In the genomic region with DNA sequence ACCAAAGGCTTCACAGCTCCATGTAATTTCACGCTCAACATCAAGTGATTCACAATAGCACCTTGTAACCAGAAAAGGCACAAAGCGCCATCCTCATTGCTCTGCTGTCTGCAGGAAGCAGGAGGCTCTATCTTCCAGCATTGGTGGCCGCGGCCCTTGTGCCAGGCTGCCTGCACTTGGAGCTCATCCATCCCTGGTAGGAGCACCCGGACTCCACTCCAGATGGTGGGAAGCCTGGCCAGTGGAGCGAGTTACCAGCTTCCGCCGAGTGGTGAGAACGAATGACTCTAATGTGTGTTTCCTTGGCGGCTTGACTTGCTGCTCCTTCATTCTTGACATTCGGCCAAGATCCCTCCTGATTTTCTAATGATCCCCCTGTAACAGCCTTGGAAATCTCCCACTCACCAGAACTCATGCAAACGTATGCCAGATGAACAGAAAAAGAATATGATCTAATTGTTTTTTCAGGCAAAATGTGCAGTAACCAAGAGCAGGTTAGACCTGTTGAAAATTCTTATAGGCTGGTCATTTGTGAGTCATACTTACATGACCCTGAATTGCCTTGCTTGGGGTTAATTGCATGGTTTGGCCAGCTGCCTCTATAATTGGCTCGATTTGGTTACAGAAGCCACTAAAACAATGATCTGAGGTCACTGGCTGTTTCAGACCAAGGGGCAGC, we compare ENCODE assay signal across 8 cellular contexts.
DNase-seq lines count a peak whose midpoint lies in the region; ATAC-seq and TF ChIP-seq lines count a peak whose summit lies in the region.

No MANE protein-coding gene starts in this region.

- H3K27ac Mint-ChIP-seq in natural killer cell = peak overlapping the region; percentile 77 to 84

- H3K9me3 Mint-ChIP-seq in natural killer cell = no peaks in the 10 kb centered on the region

- TF ChIP-seq CTCF in natural killer cell (IDR thresholded peaks at IDR 0.05) = no peak

- no peak for TF ChIP-seq POLR2A in erythroblast (IDR thresholded peaks at IDR 0.05; ENCODE audit: low read length)

- intact Hi-C loops in natural killer cell (cut with micrococcal nuclease) = loop anchor here (5.0 to 10.0 kb wide), 3 partner anchors 168 to 298 kb away; a partner anchor contains a TSS

- no peaks in the 10 kb centered on the region for H3K27me3 Mint-ChIP-seq in natural killer cell (ENCODE audit: low read depth in 2 of 2)

- H3K4me1 Mint-ChIP-seq in natural killer cell = peaks cover 64 to 69% of the 10 kb centered on the region in 2 donors

- no peaks in the 10 kb centered on the region for H3K36me3 Mint-ChIP-seq in natural killer cell

- peak in 12 of 14 donors; percentile 27 to 99 (median 47) for DNase-seq in C1 segment of cervical spinal cord (lab: John Stamatoyannopoulos, UW)
- peak; percentile 64 for DNase-seq in NCI-H2029 treated with DMSO at 0.1 percent for 48 hours (lab: John Stamatoyannopoulos, UW)
- peak; percentile 89 to 95 for DNase-seq in cerebellar nuclear complex (lab: John Stamatoyannopoulos, UW)
- peak; percentile 19 for DNase-seq in natural killer cell
- DNase-seq in erythroblast (lab: John Stamatoyannopoulos, UW) = no peak
- DNase-seq in NCI-H526 treated with DMSO at 0.1 percent for 48 hours (lab: John Stamatoyannopoulos, UW) = no peak
- DNase-seq in DMS114 treated with DMSO at 0.1 percent for 48 hours (lab: John Stamatoyannopoulos, UW; ENCODE audit: unreplicated experiment) = no peak

- peak overlapping the region; percentile 81 for H3K4me3 Mint-ChIP-seq in natural killer cell

- ATAC-seq in natural killer cell (peak; percentile 34 to 69 (median 51)), HG03280 (IDR thresholded peaks at IDR 0.05; ENCODE audit: unreplicated experiment) (no peak)

Comparison
In these comparisons a context has a peak if more than half of its experiments do, and no peak if none do; other contexts are left out.
1. DNase-seq: peak in C1 segment of cervical spinal cord (12 of 14), NCI-H2029 treated with DMSO at 0.1 percent for 48 hours (single experiment), cerebellar nuclear complex (2 of 2) and natural killer cell (single experiment); none in erythroblast (0 of 2), NCI-H526 treated with DMSO at 0.1 percent for 48 hours (single experiment) and DMS114 treated with DMSO at 0.1 percent for 48 hours (single experiment).